9 cellular contexts compared by ENCODE assay signal in the genomic region with DNA sequence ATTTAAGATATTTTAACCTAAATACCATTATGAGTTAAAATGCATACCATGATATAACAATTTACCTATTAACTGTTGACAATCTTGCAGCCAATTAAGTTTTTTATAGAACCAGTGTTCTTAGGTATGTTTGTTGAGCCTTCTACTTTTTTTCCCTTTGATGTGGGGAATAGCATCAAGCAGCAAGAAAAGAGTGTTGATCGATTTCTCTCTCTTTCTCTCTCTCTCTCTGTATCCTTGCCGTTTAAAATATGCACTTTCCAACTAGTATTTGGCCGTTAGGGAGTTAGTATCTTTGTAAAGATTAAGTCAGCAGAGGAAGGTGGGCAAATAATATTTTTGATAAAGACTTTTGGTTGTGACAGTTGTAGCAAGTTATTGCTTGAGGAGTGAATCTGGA. TPM values are rescaled to one million over a fixed set of nuclear protein-coding genes. Genes with fewer than 3 reads are reported as not detected.
DNase-seq lines count a peak whose midpoint lies in the region; ATAC-seq and TF ChIP-seq lines count a peak whose summit lies in the region.
"Had no signal": no experiment of that assay in that cellular context is flagged by ENCODE, and none has a peak within 500 bp of the region (broad histone marks: within the 10 kb centered on the region; RNA-seq: fewer than 3 reads in every experiment).

No MANE protein-coding gene starts in this region.

- no peak for ATAC-seq in CD4-positive, CD25-positive, alpha-beta regulatory T cell (ENCODE audit: low read depth in 2 of 2)
- ATAC-seq in GM18870 (IDR thresholded peaks at IDR 0.05; ENCODE audit: unreplicated experiment) (no peak), GM21717 (IDR thresholded peaks at IDR 0.05; ENCODE audit: unreplicated experiment) (no peak)

- peaks cover 84% of the 10 kb centered on the region for H3F3A ChIP-seq in neural progenitor cell (ENCODE audit: low read depth)

- H2AFZ ChIP-seq in OCI-LY3 (ENCODE audit: low read depth, low read length) (no peak overlapping the region), neural progenitor cell (replicated peaks) (no peak overlapping the region)

- H3K4me2 ChIP-seq in OCI-LY3 (ENCODE audit: low read length): peak overlapping the region; percentile 86
- peak overlapping the region; percentile 77 for H3K4me2 ChIP-seq in neural progenitor cell

- peaks cover 88% of the 10 kb centered on the region for H3K4me1 ChIP-seq in CD4-positive, CD25-positive, alpha-beta regulatory T cell (ENCODE audit: control insufficient read depth, insufficient read depth, low read length, poor library complexity, severe bottlenecking)
- peaks cover 43% of the 10 kb centered on the region for H3K4me1 ChIP-seq in OCI-LY3 (ENCODE audit: low read length)
- peaks cover 48% of the 10 kb centered on the region for H3K4me1 ChIP-seq in neural progenitor cell

- H3K79me2 ChIP-seq in OCI-LY3 (ENCODE audit: low read length) (peaks cover 99% of the 10 kb centered on the region), neural progenitor cell (ENCODE audit: low read depth) (peaks cover 100% of the 10 kb centered on the region)

- peak overlapping the region; percentile 96 to 100 (median 99) for H3K4me3 Mint-ChIP-seq in CD4-positive, CD25-positive, alpha-beta regulatory T cell
- no peak overlapping the region for H3K4me3 Mint-ChIP-seq in dendritic cell treated with granulocyte-macrophage colony-stimulating factor and Interleukin-4, amounts not matched to agents 40 ng/mL and 50 ng/mL, for 4 days
- H3K4me3 Mint-ChIP-seq in neural progenitor cell: peak overlapping the region; percentile 53

- H3K27ac ChIP-seq in CD4-positive, CD25-positive, alpha-beta regulatory T cell (ENCODE audit: insufficient read depth, low read length, poor library complexity, severe bottlenecking): peak overlapping the region; percentile 99
- H3K27ac ChIP-seq in OCI-LY3 (ENCODE audit: low read length): peak overlapping the region; percentile 74
- no peak overlapping the region for H3K27ac ChIP-seq in neural progenitor cell

- TF ChIP-seq CTCF in OCI-LY3 (IDR thresholded peaks at IDR 0.05; ENCODE audit: low read depth, low read length) (no peak), neural progenitor cell (IDR thresholded peaks at IDR 0.05) (no peak)

- H3K27me3 Mint-ChIP-seq in CD4-positive, CD25-positive, alpha-beta regulatory T cell: peaks cover 10% of the 10 kb centered on the region
- H3K27me3 Mint-ChIP-seq in dendritic cell treated with granulocyte-macrophage colony-stimulating factor and Interleukin-4, amounts not matched to agents 40 ng/mL and 50 ng/mL, for 4 days: no peaks in the 10 kb centered on the region
- peaks cover 2% of the 10 kb centered on the region for H3K27me3 Mint-ChIP-seq in neural progenitor cell (ENCODE audit: insufficient read depth, low read depth)

- H3K27ac Mint-ChIP-seq in CD4-positive, CD25-positive, alpha-beta regulatory T cell: peak overlapping the region; percentile 88 to 100 (median 99)
- peak overlapping the region; percentile 87 for H3K27ac Mint-ChIP-seq in dendritic cell treated with granulocyte-macrophage colony-stimulating factor and Interleukin-4, amounts not matched to agents 40 ng/mL and 50 ng/mL, for 4 days
- H3K27ac Mint-ChIP-seq in neural progenitor cell: no peak overlapping the region

- H4K20me1 ChIP-seq in OCI-LY3 (ENCODE audit: insufficient read depth, low read length) (peaks cover 86% of the 10 kb centered on the region), neural progenitor cell (ENCODE audit: low read depth) (peaks cover 93% of the 10 kb centered on the region)

- intact Hi-C loops in dendritic cell treated with granulocyte-macrophage colony-stimulating factor and Interleukin-4, amounts not matched to agents 40 ng/mL and 50 ng/mL, for 4 days (cut with micrococcal nuclease): no loop called here

- no peaks in the 10 kb centered on the region for H3K27me3 ChIP-seq in CD4-positive, CD25-positive, alpha-beta regulatory T cell (ENCODE audit: control insufficient read depth, insufficient read depth, low read length)
- no peaks in the 10 kb centered on the region for H3K27me3 ChIP-seq in OCI-LY3 (ENCODE audit: low read depth, low read length)
- H3K27me3 ChIP-seq in neural progenitor cell: no peaks in the 10 kb centered on the region

- DNase-seq in CD4-positive, CD25-positive, alpha-beta regulatory T cell: peak in 1 of 3 donors; percentile 54
- no peak for DNase-seq in neural progenitor cell (ENCODE audit: low spot score)
- no peak for DNase-seq in COLO829 (ENCODE audit: low spot score)
- DNase-seq in ureter (ENCODE audit: low spot score): no peak
- DNase-seq: NCI-H446 treated with DMSO at 0.1 percent for 48 hours had no signal

- peak overlapping the region; percentile 68 for H3K9ac ChIP-seq in OCI-LY3 (ENCODE audit: low read length)
- no peak overlapping the region for H3K9ac ChIP-seq in neural progenitor cell

- H3K36me3 Mint-ChIP-seq in CD4-positive, CD25-positive, alpha-beta regulatory T cell: peaks cover 30% of the 10 kb centered on the region
- peaks cover 59% of the 10 kb centered on the region for H3K36me3 Mint-ChIP-seq in dendritic cell treated with granulocyte-macrophage colony-stimulating factor and Interleukin-4, amounts not matched to agents 40 ng/mL and 50 ng/mL, for 4 days (ENCODE audit: low read depth)
- H3K36me3 Mint-ChIP-seq in neural progenitor cell: peaks cover 35% of the 10 kb centered on the region

- H3K9me3 Mint-ChIP-seq in CD4-positive, CD25-positive, alpha-beta regulatory T cell: no peaks in the 10 kb centered on the region
- no peaks in the 10 kb centered on the region for H3K9me3 Mint-ChIP-seq in dendritic cell treated with granulocyte-macrophage colony-stimulating factor and Interleukin-4, amounts not matched to agents 40 ng/mL and 50 ng/mL, for 4 days
- peaks cover 5% of the 10 kb centered on the region for H3K9me3 Mint-ChIP-seq in neural progenitor cell

- peak overlapping the region; percentile 95 for H3K4me3 ChIP-seq in CD4-positive, CD25-positive, alpha-beta regulatory T cell (ENCODE audit: low read depth, low read length)
- peak overlapping the region; percentile 76 for H3K4me3 ChIP-seq in OCI-LY3 (ENCODE audit: low read length)
- peak overlapping the region; percentile 85 for H3K4me3 ChIP-seq in neural progenitor cell

- H3K4me1 Mint-ChIP-seq in CD4-positive, CD25-positive, alpha-beta regulatory T cell: peaks cover 46 to 78% (median 59%) of the 10 kb centered on the region in 4 donors
- peaks cover 57% of the 10 kb centered on the region for H3K4me1 Mint-ChIP-seq in dendritic cell treated with granulocyte-macrophage colony-stimulating factor and Interleukin-4, amounts not matched to agents 40 ng/mL and 50 ng/mL, for 4 days (ENCODE audit: low read depth)
- peaks cover 58% of the 10 kb centered on the region for H3K4me1 Mint-ChIP-seq in neural progenitor cell

- no peaks in the 10 kb centered on the region for H3K9me3 ChIP-seq in CD4-positive, CD25-positive, alpha-beta regulatory T cell (ENCODE audit: control insufficient read depth in 2 of 2, low read length in 2 of 2)
- no peaks in the 10 kb centered on the region for H3K9me3 ChIP-seq in OCI-LY3 (ENCODE audit: insufficient read depth, low read length)
- no peaks in the 10 kb centered on the region for H3K9me3 ChIP-seq in neural progenitor cell (ENCODE audit: low read depth)

- H3K36me3 ChIP-seq in CD4-positive, CD25-positive, alpha-beta regulatory T cell (ENCODE audit: control insufficient read depth, insufficient read depth, low read length): peaks cover 25% of the 10 kb centered on the region
- H3K36me3 ChIP-seq in OCI-LY3 (replicated peaks; ENCODE audit: low read depth, low read length): peaks cover 58% of the 10 kb centered on the region
- H3K36me3 ChIP-seq in neural progenitor cell: peaks cover 15% of the 10 kb centered on the region

RNA-seq across cellular contexts. Expression of a gene that starts 5.9 kb away (rescaled TPM):
- 579 TPM for total RNA-seq in CD4-positive, CD25-positive, alpha-beta regulatory T cell
- 10 to 100 TPM; 44.3 to 52.1 (median 48.6) TPM for polyA plus RNA-seq in CD4-positive, CD25-positive, alpha-beta regulatory T cell
- total RNA-seq in neural progenitor cell (ENCODE audit: low replicate concordance) (77.6 and 128 TPM in 2 replicates), ureter (193 TPM)
